Comparison of ENCODE assay signal across 8 cellular contexts in the genomic region with DNA sequence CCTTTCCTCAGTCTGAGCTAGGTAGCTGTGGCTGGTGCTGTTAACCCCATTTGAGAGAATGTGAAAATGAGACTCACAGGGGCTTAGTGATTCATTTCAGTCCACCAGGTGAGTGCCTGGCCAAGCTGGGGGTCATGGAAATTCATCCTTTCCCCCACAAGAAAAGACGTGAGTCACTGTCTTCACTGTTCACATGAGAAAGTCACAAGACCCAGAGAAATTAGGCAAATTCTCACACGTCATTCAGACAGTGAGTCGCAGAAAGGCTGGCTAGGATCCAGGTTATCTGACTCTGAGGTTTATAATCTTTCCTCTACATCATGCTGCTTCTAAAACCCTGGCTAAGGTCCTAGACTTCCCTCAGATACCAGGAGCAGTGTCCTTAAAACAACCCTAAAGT.
DNase-seq lines count a peak whose midpoint lies in the region; ATAC-seq and TF ChIP-seq lines count a peak whose summit lies in the region.

No MANE protein-coding gene starts in this region.

- whole genome bisulfite sequencing in testis, 2 donors: 74 to 86% methylated on average over 3 of the region's 3 CpGs

- H3K36me3 ChIP-seq in gastrocnemius medialis: no peaks in the 10 kb centered on the region
- H3K36me3 ChIP-seq in testis (ENCODE audit: low read depth, missing control alignments): no peaks in the 10 kb centered on the region

- no peaks in the 10 kb centered on the region for H3K9me3 Mint-ChIP-seq in activated naive CD8-positive, alpha-beta T cell treated with anti-CD3 and anti-CD28 coated beads for 36 hours

- H3K9me3 ChIP-seq in gastrocnemius medialis (no peaks in the 10 kb centered on the region), testis (no peaks in the 10 kb centered on the region)

- no peak overlapping the region for H3K4me3 Mint-ChIP-seq in activated naive CD8-positive, alpha-beta T cell treated with anti-CD3 and anti-CD28 coated beads for 36 hours

- H3K4me1 Mint-ChIP-seq in activated naive CD8-positive, alpha-beta T cell treated with anti-CD3 and anti-CD28 coated beads for 36 hours: no peaks in the 10 kb centered on the region

- TF ChIP-seq POLR2A in gastrocnemius medialis (IDR thresholded peaks at IDR 0.05): no peak
- TF ChIP-seq POLR2A in testis (IDR thresholded peaks at IDR 0.05): no peak

- no peak overlapping the region for H3K27ac Mint-ChIP-seq in activated naive CD8-positive, alpha-beta T cell treated with anti-CD3 and anti-CD28 coated beads for 36 hours

- in situ Hi-C loops in gastrocnemius medialis (cut with MboI; ENCODE audit: low sequenced_read_pairs in 4 of 4): no loop called here

- intact Hi-C loops in gastrocnemius medialis (cut with DNase I; ENCODE audit: low total_unique reads): no loop called here
- intact Hi-C loops in testis (cut with DNase I; ENCODE audit: low total_unique reads): no loop called here

- H3K4me3 ChIP-seq in gastrocnemius medialis (no peak overlapping the region), testis (no peak overlapping the region)

- H3K36me3 Mint-ChIP-seq in activated naive CD8-positive, alpha-beta T cell treated with anti-CD3 and anti-CD28 coated beads for 36 hours: no peaks in the 10 kb centered on the region

- H3K4me1 ChIP-seq in gastrocnemius medialis (peaks cover 13 to 36% of the 10 kb centered on the region in 2 donors), testis (no peaks in the 10 kb centered on the region)

- H3K27me3 ChIP-seq in gastrocnemius medialis (no peaks in the 10 kb centered on the region), testis (no peaks in the 10 kb centered on the region)

- peak; percentile 23 for DNase-seq in activated naive CD8-positive, alpha-beta T cell treated with anti-CD3 and anti-CD28 coated beads for 36 hours
- peak; percentile 21 to 45 for DNase-seq in gastrocnemius medialis
- DNase-seq in testis: no peak
- DNase-seq in NOMO-1 treated with DMSO at 0.1 percent for 48 hours (lab: John Stamatoyannopoulos, UW; ENCODE audit: unreplicated experiment): no peak
- DNase-seq in midbrain (lab: John Stamatoyannopoulos, UW): no peak

- TF ChIP-seq CTCF in gastrocnemius medialis (IDR thresholded peaks at IDR 0.05 in 4 of 5, conservative IDR thresholded peaks at IDR 0.05 in 1 of 5) (no peak), testis (IDR thresholded peaks at IDR 0.05) (no peak)

- H3K27ac ChIP-seq in gastrocnemius medialis (peak overlapping the region in 3 of 4 donors; percentile 23 to 51 (median 37)), testis (no peak overlapping the region)

- H3K27me3 Mint-ChIP-seq in activated naive CD8-positive, alpha-beta T cell treated with anti-CD3 and anti-CD28 coated beads for 36 hours: peaks cover 46% of the 10 kb centered on the region

- ATAC-seq in GM18861 (IDR thresholded peaks at IDR 0.05; ENCODE audit: unreplicated experiment): peak; percentile 46
- peak; percentile 74 for ATAC-seq in HG02852 (IDR thresholded peaks at IDR 0.05; ENCODE audit: unreplicated experiment)
- peak; percentile 37 to 57 for ATAC-seq in gastrocnemius medialis
- no peak for ATAC-seq in GM19452 (IDR thresholded peaks at IDR 0.05; ENCODE audit: unreplicated experiment)

Comparison
In these comparisons a context has a peak if more than half of its experiments do, and no peak if none do; other contexts are left out.
1. DNase-seq: peak in activated naive CD8-positive, alpha-beta T cell treated with anti-CD3 and anti-CD28 coated beads for 36 hours (single experiment) and gastrocnemius medialis (2 of 2); none in testis (single experiment), NOMO-1 treated with DMSO at 0.1 percent for 48 hours (single experiment) and midbrain (single experiment).
2. H3K27ac ChIP-seq: peak in gastrocnemius medialis (3 of 4); none in testis (0 of 2).